In genomic region chr14:68468437-68469207, GRCh38 we compare ENCODE assay signal across 8 cellular contexts.
DNase-seq lines count a peak whose midpoint lies in the region; ATAC-seq and TF ChIP-seq lines count a peak whose summit lies in the region.

No MANE protein-coding gene starts in this region.

- in situ Hi-C loops in HAP-1 (cut with MboI; ENCODE audit: low sequenced_read_pairs) = no loop called here

- H3K36me3 ChIP-seq in HAP-1 (replicated peaks) = no peaks in the 10 kb centered on the region

- H3K4me3 Mint-ChIP-seq in activated B cell treated with CpG ODN at 0.5 μM for 24 hours = no peak overlapping the region

- CTCF ChIA-PET in activated B cell treated with CpG ODN at 0.5 μM for 24 hours (lab: Charles Lee) = interaction anchor here (0.9 kb wide), 1 partner anchor 176 kb away, joined by 3 read pairs; no protein-coding TSS in a partner anchor

- POLR2A ChIA-PET in activated B cell treated with CpG ODN at 0.5 μM for 24 hours (lab: Charles Lee) = interaction anchor here (0.6 to 1.5 kb wide), 6 partner anchors 11 to 325 kb away, joined by 3 to 8 read pairs (median 5); partner anchors contain the start of gene ZFP36L1

- ATAC-seq in activated B cell treated with CpG ODN at 0.5 μM for 24 hours (ENCODE audit: low read depth) = no peak
- peak; percentile 65 for ATAC-seq in esophagus mucosa
- ATAC-seq in left cardiac atrium = no peak
- no peak for ATAC-seq in Right ventricle myocardium superior (ENCODE audit: poor library complexity)
- no peak for ATAC-seq in HG03025 (IDR thresholded peaks at IDR 0.05; ENCODE audit: low FRiP score, unreplicated experiment)

- intact Hi-C loops in activated B cell treated with CpG ODN at 0.5 μM for 24 hours (cut with micrococcal nuclease) = no loop called here
- intact Hi-C loops in left cardiac atrium (cut with DNase I) = no loop called here
- intact Hi-C loops in Right ventricle myocardium superior (cut with DNase I) = no loop called here

- H3K36me3 Mint-ChIP-seq in activated B cell treated with CpG ODN at 0.5 μM for 24 hours (ENCODE audit: low read depth) = peaks cover 4% of the 10 kb centered on the region

- H3K4me3 ChIP-seq in HAP-1 = no peak overlapping the region

- no peaks in the 10 kb centered on the region for H3K9me3 ChIP-seq in HAP-1

- peak overlapping the region; percentile 96 for H3K27ac Mint-ChIP-seq in activated B cell treated with CpG ODN at 0.5 μM for 24 hours

- no peaks in the 10 kb centered on the region for H3K27me3 Mint-ChIP-seq in activated B cell treated with CpG ODN at 0.5 μM for 24 hours

- H3K4me1 Mint-ChIP-seq in activated B cell treated with CpG ODN at 0.5 μM for 24 hours = peaks cover 66% of the 10 kb centered on the region

- no peaks in the 10 kb centered on the region for H3K27me3 ChIP-seq in HAP-1 (ENCODE audit: low read depth)

- no peaks in the 10 kb centered on the region for H3K9me3 Mint-ChIP-seq in activated B cell treated with CpG ODN at 0.5 μM for 24 hours

- no peak for TF ChIP-seq CTCF in activated B cell treated with CpG ODN at 0.5 μM for 24 hours (IDR thresholded peaks at IDR 0.05)

- peaks cover 8% of the 10 kb centered on the region; the same call in 1 of the 2 replicates for H3K4me1 ChIP-seq in HAP-1

- DNase-seq in ELR (ENCODE audit: low read depth) = peak; percentile 95
- DNase-seq in activated B cell treated with CpG ODN at 0.5 μM for 24 hours = no peak
- peak; percentile 2 for DNase-seq in stimulated activated CD4-positive, alpha-beta T cell treated with anti-CD3 and anti-CD28 coated beads, Interleukin-12 subunit alpha, Interleukin-12 subunit beta, amount 100 ng/mL, for 4 hours
- no peak for DNase-seq in left cardiac atrium
- DNase-seq in HAP-1 (ENCODE audit: low spot score in 2 of 2) = no peak
- no peak for DNase-seq in Right ventricle myocardium superior

Comparison
In these comparisons a context has a peak if more than half of its experiments do, and no peak if none do; other contexts are left out.
1. DNase-seq: peak in ELR (single experiment) and stimulated activated CD4-positive, alpha-beta T cell treated with anti-CD3 and anti-CD28 coated beads, Interleukin-12 subunit alpha, Interleukin-12 subunit beta, amount 100 ng/mL, for 4 hours (single experiment); none in activated B cell treated with CpG ODN at 0.5 μM for 24 hours (single experiment), left cardiac atrium (single experiment), HAP-1 (0 of 2) and Right ventricle myocardium superior (single experiment).